Comparison of ENCODE assay signal across 8 cellular contexts in genomic region chrX:141455103-141455502, GRCh38.
"Had no signal": no experiment of that assay in that cellular context is flagged by ENCODE, and none has a peak within 500 bp of the region (broad histone marks: within the 10 kb centered on the region; RNA-seq: fewer than 3 reads in every experiment).

No MANE protein-coding gene starts in this region.

- FAIRE-seq: H54, HTR-8/SVneo had no signal

- H2AFZ ChIP-seq: GM23248 had no signal

- H3K27ac ChIP-seq: GM23248 had no signal

- DNase-seq: GM23248, GOT3, H9, HCEC 1CT, Kasumi-1, KG1 had no signal

- H3K4me3 ChIP-seq: GM23248 had no signal

- H3K9ac ChIP-seq: GM23248 had no signal
